ENCODE assay signal across 26 cellular contexts in the genomic region with DNA sequence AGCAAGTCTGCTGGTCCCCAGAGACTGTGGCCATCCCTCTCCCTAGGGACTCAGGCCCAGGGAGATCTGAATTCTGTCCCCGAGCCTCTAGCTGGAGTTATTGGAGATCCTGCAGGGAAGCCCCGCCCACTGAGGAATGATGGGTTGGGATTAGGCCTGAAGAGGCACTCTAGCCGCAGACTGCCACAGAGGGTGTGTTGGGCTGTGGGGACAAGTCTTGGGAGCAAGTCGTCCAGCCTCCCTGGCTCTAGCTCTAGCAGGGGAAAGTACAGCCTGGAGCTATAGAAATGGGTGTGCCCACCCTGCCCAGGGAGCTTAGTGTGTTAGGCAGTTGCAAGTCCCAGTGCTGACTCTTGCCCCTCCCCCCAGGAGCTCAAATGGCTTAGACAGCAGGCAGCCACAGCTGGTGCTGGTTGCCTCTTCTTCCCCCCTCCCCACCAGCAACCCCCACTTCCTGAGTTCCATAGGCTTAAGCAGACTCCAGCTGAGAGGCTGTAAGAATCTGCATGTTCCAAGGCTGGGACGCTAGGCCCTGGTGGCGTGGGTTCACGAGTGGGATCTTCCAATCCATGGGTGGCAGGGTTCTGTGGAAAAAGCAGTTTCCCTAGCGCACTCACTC.
DNase-seq lines count a peak whose midpoint lies in the region; ATAC-seq and TF ChIP-seq lines count a peak whose summit lies in the region.
"Had no signal": no experiment of that assay in that cellular context is flagged by ENCODE, and none has a peak within 500 bp of the region (broad histone marks: within the 10 kb centered on the region; RNA-seq: fewer than 3 reads in every experiment).

No MANE protein-coding gene starts in this region.

- H3K4me1 ChIP-seq in HUES6 (ENCODE audit: control insufficient read depth, insufficient read depth, low read length) (peaks cover 45% of the 10 kb centered on the region), neuronal stem cell (ENCODE audit: control insufficient read depth in 2 of 2, insufficient read depth in 1 of 2, low read depth in 1 of 2, low read length in 2 of 2) (peaks cover 13 to 21% of the 10 kb centered on the region in 2 donors), colonic mucosa (no peaks in the 10 kb centered on the region)

- H2BK15ac ChIP-seq in neuronal stem cell (ENCODE audit: low read length), result peak overlapping the region; percentile 55

- peaks cover 2% of the 10 kb centered on the region for H3K27me3 Mint-ChIP-seq in glutamatergic neuron (ENCODE audit: unreplicated experiment)
- no peaks in the 10 kb centered on the region for H3K27me3 Mint-ChIP-seq in activated naive CD8-positive, alpha-beta T cell treated with anti-CD3 and anti-CD28 coated beads, Interleukin-2, amount 50 U/mL, for 24 hours
- H3K27me3 Mint-ChIP-seq: CD8-positive, alpha-beta memory T cell; effector memory CD8-positive, alpha-beta T cell; T-cell; type B pancreatic cell had no signal

- peaks cover 3% of the 10 kb centered on the region for H3K9me3 Mint-ChIP-seq in glutamatergic neuron (ENCODE audit: unreplicated experiment)
- H3K9me3 Mint-ChIP-seq in activated naive CD8-positive, alpha-beta T cell treated with anti-CD3 and anti-CD28 coated beads, Interleukin-2, amount 50 U/mL, for 24 hours, result peaks cover 15% of the 10 kb centered on the region

- H3K4me3 ChIP-seq in HUES6 (ENCODE audit: low read depth, low read length) (peak overlapping the region; percentile 38), neuronal stem cell (ENCODE audit: low read length in 2 of 2) (no peak overlapping the region), colonic mucosa (no peak overlapping the region)
- H3K4me3 ChIP-seq: adrenal gland had no signal

- H3K79me1 ChIP-seq in neuronal stem cell (ENCODE audit: low read depth, low read length), result no peaks in the 10 kb centered on the region

- ATAC-seq in GM19351 (IDR thresholded peaks at IDR 0.05; ENCODE audit: unreplicated experiment), result no peak
- ATAC-seq in activated naive CD8-positive, alpha-beta T cell treated with anti-CD3 and anti-CD28 coated beads, Interleukin-2, amount 50 U/mL, for 24 hours, result no peak
- ATAC-seq: effector memory CD8-positive, alpha-beta T cell; esophagus mucosa; Panc1; T-cell had no signal

- H3K9me3 ChIP-seq in HUES6 (ENCODE audit: control insufficient read depth, insufficient read depth, low read depth, low read length) (no peaks in the 10 kb centered on the region), neuronal stem cell (replicated peaks in 1 of 2; ENCODE audit: control insufficient read depth in 2 of 2, insufficient read depth in 1 of 2, low read depth in 1 of 2, low read length in 2 of 2) (no peaks in the 10 kb centered on the region), colonic mucosa (no peaks in the 10 kb centered on the region)
- H3K9me3 ChIP-seq: adrenal gland had no signal

- H3K23ac ChIP-seq in neuronal stem cell (ENCODE audit: low read depth, low read length, poor library complexity), result no peak overlapping the region

- H2BK5ac ChIP-seq in neuronal stem cell (ENCODE audit: low read length), result no peak overlapping the region

- no peaks in the 10 kb centered on the region for H3K27me3 ChIP-seq in HUES6 (ENCODE audit: control insufficient read depth, insufficient read depth, low read length)
- no peaks in the 10 kb centered on the region for H3K27me3 ChIP-seq in neuronal stem cell (ENCODE audit: control insufficient read depth in 3 of 3, insufficient read depth in 3 of 3, low read depth in 1 of 3, low read length in 3 of 3)
- no peaks in the 10 kb centered on the region for H3K27me3 ChIP-seq in colonic mucosa
- H3K27me3 ChIP-seq: adrenal gland had no signal

- no peak overlapping the region for H3K4me3 Mint-ChIP-seq in glutamatergic neuron (ENCODE audit: unreplicated experiment)
- H3K4me3 Mint-ChIP-seq in activated naive CD8-positive, alpha-beta T cell treated with anti-CD3 and anti-CD28 coated beads, Interleukin-2, amount 50 U/mL, for 24 hours, result no peak overlapping the region
- H3K4me3 Mint-ChIP-seq: CD8-positive, alpha-beta memory T cell; effector memory CD8-positive, alpha-beta T cell; T-cell; type B pancreatic cell had no signal

- H2AFZ ChIP-seq in neuronal stem cell (ENCODE audit: low read length), result no peak overlapping the region

- intact Hi-C loops in colonic mucosa (cut with DNase I), result no loop called here

- peak overlapping the region; percentile 65 for H4K8ac ChIP-seq in neuronal stem cell (ENCODE audit: low read depth, low read length)

- TF ChIP-seq CTCF in glutamatergic neuron (IDR thresholded peaks at IDR 0.05; ENCODE audit: partially characterized antibody, unreplicated experiment) (no peak), colonic mucosa (IDR thresholded peaks at IDR 0.05) (no peak)

- H3K36me3 ChIP-seq in HUES6 (ENCODE audit: control insufficient read depth, insufficient read depth, low read length) (no peaks in the 10 kb centered on the region), neuronal stem cell (replicated peaks in 1 of 2; ENCODE audit: control insufficient read depth in 2 of 2, insufficient read depth in 2 of 2, low read length in 2 of 2) (no peaks in the 10 kb centered on the region), colonic mucosa (no peaks in the 10 kb centered on the region)
- H3K36me3 ChIP-seq: adrenal gland had no signal

- H3K27ac Mint-ChIP-seq in glutamatergic neuron (ENCODE audit: unreplicated experiment), result peak overlapping the region; percentile 79
- no peak overlapping the region for H3K27ac Mint-ChIP-seq in activated naive CD8-positive, alpha-beta T cell treated with anti-CD3 and anti-CD28 coated beads, Interleukin-2, amount 50 U/mL, for 24 hours
- H3K27ac Mint-ChIP-seq: effector memory CD8-positive, alpha-beta T cell; T-cell; type B pancreatic cell had no signal

- H2BK120ac ChIP-seq in neuronal stem cell (ENCODE audit: low read depth, low read length), result no peak overlapping the region

- no peak overlapping the region for H3K14ac ChIP-seq in neuronal stem cell (ENCODE audit: low read length)

- H3K18ac ChIP-seq in neuronal stem cell (ENCODE audit: low read length), result peak overlapping the region; percentile 74

- H3K27ac ChIP-seq in HUES6 (ENCODE audit: low read depth, low read length), result peak overlapping the region; percentile 68; the same call in 1 of the 2 replicates
- H3K27ac ChIP-seq in neuronal stem cell (replicated peaks; ENCODE audit: low read length), result no peak overlapping the region
- no peak overlapping the region for H3K27ac ChIP-seq in colonic mucosa
- H3K27ac ChIP-seq: adrenal gland had no signal

- peaks cover 11% of the 10 kb centered on the region for H3K36me3 Mint-ChIP-seq in glutamatergic neuron (ENCODE audit: unreplicated experiment)
- H3K36me3 Mint-ChIP-seq in activated naive CD8-positive, alpha-beta T cell treated with anti-CD3 and anti-CD28 coated beads, Interleukin-2, amount 50 U/mL, for 24 hours (ENCODE audit: low read depth), result no peaks in the 10 kb centered on the region
- H3K36me3 Mint-ChIP-seq: CD8-positive, alpha-beta memory T cell; T-cell had no signal

- H2AK5ac ChIP-seq in neuronal stem cell (ENCODE audit: low read depth, low read length), result no peak overlapping the region

- H3K4me2 ChIP-seq in neuronal stem cell (ENCODE audit: insufficient read depth, low read length, poor library complexity, severe bottlenecking), result no peak overlapping the region

- DNase-seq in NCI-H82 treated with DMSO at 0.1 percent for 48 hours (lab: John Stamatoyannopoulos, UW; ENCODE audit: unreplicated experiment) (peak; percentile 11), glutamatergic neuron (peak; percentile 58), neuronal stem cell (ENCODE audit: low spot score) (no peak), colonic mucosa (no peak)
- no peak for DNase-seq in activated naive CD8-positive, alpha-beta T cell treated with anti-CD3 and anti-CD28 coated beads, Interleukin-2, amount 50 U/mL, for 24 hours
- DNase-seq: activated naive CD4-positive, alpha-beta T cell; activated T-cell treated with anti-CD3 and anti-CD28 coated beads, Interleukin-2, amount 50 U/mL, for 48 hours; adrenal gland; AML-193; CD8-positive, alpha-beta memory T cell; DMS79; effector memory CD8-positive, alpha-beta T cell; hippocampal formation; kidney glomerular epithelial cell; NCI-H1105 treated with DMSO at 0.1 percent for 48 hours; NCI-H2081; NCI-H446; NK-92 treated with Interleukin-12 subunit alpha and Interleukin-12 subunit beta, amount 100 ng/mL, for 24 hours; occipital lobe; SIG-M5; T-cell had no signal

- peaks cover 24% of the 10 kb centered on the region for H3K4me1 Mint-ChIP-seq in glutamatergic neuron (ENCODE audit: low read depth, unreplicated experiment)
- H3K4me1 Mint-ChIP-seq in activated naive CD8-positive, alpha-beta T cell treated with anti-CD3 and anti-CD28 coated beads, Interleukin-2, amount 50 U/mL, for 24 hours, result no peaks in the 10 kb centered on the region
- H3K4me1 Mint-ChIP-seq: CD8-positive, alpha-beta memory T cell; T-cell had no signal

- WGBS in neuronal stem cell (ENCODE audit: extremely low coverage in 2 of 2, insufficient read length in 2 of 2, insufficient replicate concordance in 1 of 2), 2 donors, result no CpG with 5 or more reads among the region's 8 CpGs

- no peak overlapping the region for H3K4ac ChIP-seq in neuronal stem cell (ENCODE audit: low read length)

- no peak overlapping the region for H4K91ac ChIP-seq in neuronal stem cell (ENCODE audit: low read depth, low read length, poor library complexity)

- H3K9ac ChIP-seq in HUES6 (ENCODE audit: low read length) (peak overlapping the region; percentile 61), neuronal stem cell (ENCODE audit: low read depth, low read length, poor library complexity) (peak overlapping the region; percentile 21), colonic mucosa (ENCODE audit: low read depth in 2 of 2, low read length in 2 of 2) (no peak overlapping the region)

- no peak overlapping the region for H2BK12ac ChIP-seq in neuronal stem cell (ENCODE audit: low read length)

Comparison
In these comparisons a context has a peak if more than half of its experiments do, and no peak if none do; other contexts are left out.
1. H3K9ac ChIP-seq: peak in HUES6 (single experiment) and neuronal stem cell (single experiment); none in colonic mucosa (0 of 2).
2. DNase-seq: peak in NCI-H82 treated with DMSO at 0.1 percent for 48 hours (single experiment) and glutamatergic neuron (single experiment); none in neuronal stem cell (single experiment), colonic mucosa (single experiment) and activated naive CD8-positive, alpha-beta T cell treated with anti-CD3 and anti-CD28 coated beads, Interleukin-2, amount 50 U/mL, for 24 hours (single experiment).